In genomic region chr19:54209748-54210494, GRCh38 we compare ENCODE assay signal across 8 cellular contexts. TPM values are rescaled to one million over a fixed set of nuclear protein-coding genes. Genes with fewer than 3 reads are reported as not detected.
DNase-seq lines count a peak whose midpoint lies in the region; ATAC-seq, FAIRE-seq and TF ChIP-seq lines count a peak whose summit lies in the region.

No MANE protein-coding gene starts in this region.

- in situ Hi-C loops in ACHN (cut with HindIII; ENCODE audit: low pct_ligation_motif_present, low pct_unique_long_range_greater_than_20kb, low sequenced_read_pairs), result no loop called here

- no peaks in the 10 kb centered on the region for H3K9me3 Mint-ChIP-seq in activated naive CD4-positive, alpha-beta T cell treated with anti-CD3 and anti-CD28 coated beads, Interleukin-2, amount 50 U/mL, for 72 hours

- ATAC-seq in activated naive CD4-positive, alpha-beta T cell treated with anti-CD3 and anti-CD28 coated beads, Interleukin-2, amount 50 U/mL, for 72 hours, result peak; percentile 0 to 4
- no peak for ATAC-seq in HG03439 (IDR thresholded peaks at IDR 0.05; ENCODE audit: unreplicated experiment)
- ATAC-seq in HG03469 (IDR thresholded peaks at IDR 0.05; ENCODE audit: unreplicated experiment), result no peak

- peaks cover 18 to 53% of the 10 kb centered on the region in 2 donors for H3K36me3 Mint-ChIP-seq in activated naive CD4-positive, alpha-beta T cell treated with anti-CD3 and anti-CD28 coated beads, Interleukin-2, amount 50 U/mL, for 72 hours

- DNase-seq in ACHN, result peak; percentile 97
- DNase-seq in H54 (ENCODE audit: insufficient read length, low spot score), result peak; percentile 98
- peak; percentile 27 to 74 for DNase-seq in NCI-H446 (lab: John Stamatoyannopoulos, UW)
- DNase-seq in activated naive CD4-positive, alpha-beta T cell treated with anti-CD3 and anti-CD28 coated beads, Interleukin-2, amount 50 U/mL, for 72 hours (ENCODE audit: low spot score in 2 of 2), result no peak
- DNase-seq in globus pallidus (ENCODE audit: low spot score), result peak; percentile 87
- peak; percentile 59 for DNase-seq in occipital lobe (lab: John Stamatoyannopoulos, UW)

- peak overlapping the region; percentile 81 to 91 for H3K27ac Mint-ChIP-seq in activated naive CD4-positive, alpha-beta T cell treated with anti-CD3 and anti-CD28 coated beads, Interleukin-2, amount 50 U/mL, for 72 hours

- no peak for TF ChIP-seq POLR2A in H54 (IDR thresholded peaks at IDR 0.05; ENCODE audit: low read depth, low read length)

- FAIRE-seq in H54 (lab: Jason Lieb, UNC), result peak; percentile 73

RNA-seq across cellular contexts. Expression of gene RPS9, which starts 9.3 kb away (rescaled TPM):
- total RNA-seq in activated naive CD4-positive, alpha-beta T cell treated with anti-CD3 and anti-CD28 coated beads, Interleukin-2, amount 50 U/mL, for 72 hours, result 1,000 to 10,000 TPM; 1,448 to 1,707 TPM
- total RNA-seq in occipital lobe, result 1,641 TPM

RNA-seq across cellular contexts. Expression of gene LILRB3, which starts 12.9 kb away (rescaled TPM):
- total RNA-seq in activated naive CD4-positive, alpha-beta T cell treated with anti-CD3 and anti-CD28 coated beads, Interleukin-2, amount 50 U/mL, for 72 hours, result under 1 TPM in 1 of 2 donors, not detected in 1; 0.37 TPM
- not detected for total RNA-seq in occipital lobe

RNA-seq across cellular contexts. Expression of gene TSEN34, which starts 18.8 kb away (rescaled TPM):
- total RNA-seq in activated naive CD4-positive, alpha-beta T cell treated with anti-CD3 and anti-CD28 coated beads, Interleukin-2, amount 50 U/mL, for 72 hours, result 10 to 100 TPM; 10.2 to 15.8 TPM
- total RNA-seq in occipital lobe, result 34.2 TPM

RNA-seq across cellular contexts. Expression of gene MBOAT7, which starts 20.5 kb away (rescaled TPM):
- total RNA-seq in activated naive CD4-positive, alpha-beta T cell treated with anti-CD3 and anti-CD28 coated beads, Interleukin-2, amount 50 U/mL, for 72 hours, result 10 to 100 TPM; 56.8 to 97.2 TPM
- total RNA-seq in occipital lobe, result 19.2 TPM

RNA-seq across cellular contexts. Expression of gene LILRA6, which starts 32.7 kb away (rescaled TPM):
- total RNA-seq in activated naive CD4-positive, alpha-beta T cell treated with anti-CD3 and anti-CD28 coated beads, Interleukin-2, amount 50 U/mL, for 72 hours, result not detected
- total RNA-seq in occipital lobe, result not detected

Comparison
In these comparisons a context has a peak if more than half of its experiments do, and no peak if none do; other contexts are left out.
1. DNase-seq: peak in ACHN (single experiment), H54 (single experiment), NCI-H446 (2 of 2), globus pallidus (single experiment) and occipital lobe (single experiment); none in activated naive CD4-positive, alpha-beta T cell treated with anti-CD3 and anti-CD28 coated beads, Interleukin-2, amount 50 U/mL, for 72 hours (0 of 2).
2. ATAC-seq: peak in activated naive CD4-positive, alpha-beta T cell treated with anti-CD3 and anti-CD28 coated beads, Interleukin-2, amount 50 U/mL, for 72 hours (2 of 2); none in HG03439 (single experiment) and HG03469 (single experiment).